ENCODE assay signal across 34 cellular contexts in the genomic region with DNA sequence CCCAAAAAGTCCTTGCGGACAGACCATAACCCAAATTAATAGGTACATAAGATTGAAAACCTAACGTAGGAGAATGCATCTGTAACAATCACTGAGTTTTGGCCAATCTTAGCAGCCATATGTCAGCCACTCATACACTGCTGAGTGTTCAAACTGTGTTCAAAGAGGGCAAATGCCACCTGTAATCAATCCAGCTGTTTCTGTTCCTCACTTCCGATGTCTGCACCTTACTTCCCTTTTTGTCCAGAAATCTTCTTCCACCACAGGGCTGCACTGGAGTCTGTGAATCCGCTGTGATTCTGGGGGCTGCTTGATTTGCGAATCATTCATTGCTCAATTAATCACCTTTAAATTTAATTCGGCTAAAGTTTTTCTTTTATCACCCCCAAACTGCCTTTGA.
"Had no signal": no experiment of that assay in that cellular context is flagged by ENCODE, and none has a peak within 500 bp of the region (broad histone marks: within the 10 kb centered on the region; RNA-seq: fewer than 3 reads in every experiment).

No MANE protein-coding gene starts in this region.

- H3K4me3 ChIP-seq: MG63 had no signal

- DNase-seq: Karpas-422, Kasumi-1, KG1, MG63, MM.1S, MV-4-11, NCI-H1048, NCI-H1092, NCI-H1092 treated with DMSO at 0.1 percent for 48 hours, NCI-H1105, NCI-H1105 treated with DMSO at 0.1 percent for 48 hours, NCI-H1417, NCI-H1417 treated with DMSO at 0.1 percent for 48 hours, NCI-H1436, NCI-H1436 treated with DMSO at 0.1 percent for 48 hours, NCI-H146, NCI-H1694, NCI-H1694 treated with DMSO at 0.1 percent for 48 hours, NCI-H187, NCI-H187 treated with DMSO at 0.1 percent for 48 hours, NCI-H1930, NCI-H2029, NCI-H2029 treated with DMSO at 0.1 percent for 48 hours, NCI-H2081, NCI-H2081 treated with DMSO at 0.1 percent for 48 hours, NCI-H2107, NCI-H2171, NCI-H2171 treated with DMSO at 0.1 percent for 48 hours, NCI-H2227 treated with DMSO at 0.1 percent for 48 hours, NCI-H226, NCI-H345, NCI-H446, NCI-H446 treated with DMSO at 0.1 percent for 48 hours had no signal

- H3K27ac ChIP-seq: KMS-11 had no signal

- H3K36me3 ChIP-seq: MG63 had no signal

- H3K9ac ChIP-seq: KMS-11 had no signal
